In genomic region chr6:64860203-64860602, GRCh38 we compare ENCODE assay signal across 30 cellular contexts.
"Had no signal": no experiment of that assay in that cellular context is flagged by ENCODE, and none has a peak within 500 bp of the region (broad histone marks: within the 10 kb centered on the region; RNA-seq: fewer than 3 reads in every experiment).

No MANE protein-coding gene starts in this region.

- H3K4me1 ChIP-seq: adrenal gland, Peyer's patch had no signal

- H3K9me3 ChIP-seq: adrenal gland, Peyer's patch had no signal

- H3K4me3 ChIP-seq: adrenal gland, Peyer's patch had no signal

- H3K9ac ChIP-seq: KMS-11 had no signal

- H3K4me2 ChIP-seq: KMS-11 had no signal

- H3K27me3 ChIP-seq: adrenal gland, Peyer's patch had no signal

- H3K27ac ChIP-seq: adrenal gland, KMS-11, Peyer's patch, WERI-Rb-1 had no signal

- ATAC-seq: activated CD8-positive, alpha-beta T cell treated with anti-CD3 and anti-CD28 coated beads for 36 hours; activated naive CD4-positive, alpha-beta T cell treated with anti-CD3 and anti-CD28 coated beads, Interleukin-2, amount 50 U/mL, for 72 hours; activated T-cell treated with anti-CD3 and anti-CD28 coated beads, Interleukin-2, amount 50 U/mL, for 72 hours; activated T-helper 17 cell treated with anti-CD3 and anti-CD28 coated beads, Interleukin-2, amount 50 U/mL, for 72 hours; PC-3 had no signal

- DNase-seq: activated CD4-positive, alpha-beta T cell treated with anti-CD3 and anti-CD28 coated beads for 1 hour; activated CD4-positive, alpha-beta T cell treated with anti-CD3 and anti-CD28 coated beads for 48 hours; activated CD4-positive, alpha-beta T cell treated with anti-CD3 and anti-CD28 coated beads, Interleukin-2, amount 50 U/mL, for 4 hours; activated CD4-positive, CD25-positive, alpha-beta regulatory T cell; activated CD8-positive, alpha-beta T cell treated with anti-CD3 and anti-CD28 coated beads for 36 hours; activated effector memory CD4-positive, alpha-beta T cell treated with anti-CD3 and anti-CD28 coated beads, Interleukin-2, amount 50 U/mL, for 16 hours; activated naive CD4-positive, alpha-beta T cell treated with anti-CD3 and anti-CD28 coated beads for 36 hours; activated T-cell treated with anti-CD3 and anti-CD28 coated beads, Interleukin-2, amount 50 U/mL, for 1 hour; activated T-cell treated with anti-CD3 and anti-CD28 coated beads, Interleukin-2, amount 50 U/mL, for 72 hours; adrenal gland; caudate nucleus; MM.1S; MV-4-11; NCI-H1092; NCI-H1436 treated with DMSO at 0.1 percent for 48 hours; NCI-H1694 treated with DMSO at 0.1 percent for 48 hours; NCI-H2029; NCI-H345; NCI-H524 treated with DMSO at 0.1 percent for 48 hours; PC-3; Peyer's patch; RPMI8226; SW 1271; T-helper 1 cell; T-helper 2 cell; T-helper 9 cell; WERI-Rb-1 had no signal

- H3K36me3 ChIP-seq: adrenal gland, Peyer's patch, WERI-Rb-1 had no signal
